In the genomic region with DNA sequence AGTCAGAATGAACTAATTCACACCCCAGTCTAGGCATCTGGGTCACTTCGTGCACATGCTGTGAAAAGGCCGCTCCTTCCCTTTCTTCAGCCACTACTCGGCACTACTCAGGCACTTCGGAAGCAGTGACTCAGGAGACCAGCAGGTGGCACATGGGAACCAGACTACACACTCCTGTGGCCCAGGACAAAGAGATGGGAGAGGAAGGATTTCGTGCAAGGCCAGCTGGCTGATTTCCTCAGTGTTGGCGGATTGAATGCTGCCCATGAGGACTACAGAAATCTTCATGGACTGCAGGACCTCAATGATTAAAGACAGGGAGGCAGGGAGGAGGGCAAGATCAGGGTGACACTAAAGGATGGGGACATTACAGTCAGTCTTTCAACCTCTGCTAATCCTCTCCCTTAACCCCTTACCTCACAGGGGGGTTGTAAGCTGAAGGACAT, we compare ENCODE assay signal across 8 cellular contexts.
DNase-seq lines count a peak whose midpoint lies in the region; ATAC-seq and TF ChIP-seq lines count a peak whose summit lies in the region.

No MANE protein-coding gene starts in this region.

- H3K4me3 ChIP-seq in BE2C (ENCODE audit: low read depth, low read length) (no peak overlapping the region), WI38 (ENCODE audit: low read depth, low read length) (peak overlapping the region; percentile 47), kidney epithelial cell (ENCODE audit: low read depth, low read length) (no peak overlapping the region)

- no peaks in the 10 kb centered on the region for H3K36me3 ChIP-seq in BE2C
- no peaks in the 10 kb centered on the region for H3K36me3 ChIP-seq in kidney epithelial cell (ENCODE audit: control insufficient read depth, insufficient read depth, low read length)

- no peaks in the 10 kb centered on the region for H3K4me1 ChIP-seq in BE2C

- H3K9me3 ChIP-seq in BE2C: no peaks in the 10 kb centered on the region

- DNase-seq in BE2C (peak; percentile 74), NCI-H2196 treated with DMSO at 0.1 percent for 48 hours (lab: John Stamatoyannopoulos, UW; ENCODE audit: unreplicated experiment) (peak; percentile 14), kidney epithelial cell (ENCODE audit: low read depth) (no peak)
- DNase-seq in central memory CD4-positive, alpha-beta T cell: peak; percentile 32
- DNase-seq in stimulated activated CD4-positive, alpha-beta T cell treated with anti-CD3 and anti-CD28 coated beads, Interleukin-1b, Interleukin-23, amount 100 ng/mL, for 48 hours: peak; percentile 59

- H3K27me3 ChIP-seq in BE2C (no peaks in the 10 kb centered on the region; the same call in 1 of the 2 replicates), kidney epithelial cell (ENCODE audit: control insufficient read depth, insufficient read depth, low read length) (no peaks in the 10 kb centered on the region)

- TF ChIP-seq CTCF in BE2C (IDR thresholded peaks at IDR 0.05; ENCODE audit: low read depth, low read length) (peak; percentile 93), WI38 (IDR thresholded peaks at IDR 0.05; ENCODE audit: low read depth, low read length) (peak; percentile 85), kidney epithelial cell (IDR thresholded peaks at IDR 0.05; ENCODE audit: insufficient read depth, low read length, poor library complexity, severe bottlenecking) (peak; percentile 97)

- ATAC-seq in GM19023 (IDR thresholded peaks at IDR 0.05; ENCODE audit: unreplicated experiment) (peak; percentile 64), HG03139 (IDR thresholded peaks at IDR 0.05; ENCODE audit: unreplicated experiment) (peak; percentile 53)
